Comparison of ENCODE assay signal across 8 cellular contexts in genomic region chr4:3368841-3369760, GRCh38.
DNase-seq lines count a peak whose midpoint lies in the region; ATAC-seq, FAIRE-seq and TF ChIP-seq lines count a peak whose summit lies in the region.

No MANE protein-coding gene starts in this region.

- H3K36me3 ChIP-seq in right atrium auricular region (no peaks in the 10 kb centered on the region), keratinocyte (ENCODE audit: control insufficient read depth in 2 of 2, extremely low read depth in 1 of 2, insufficient read depth in 2 of 2, low read length in 2 of 2) (no peaks in the 10 kb centered on the region), testis (ENCODE audit: low read depth, missing control alignments) (no peaks in the 10 kb centered on the region)

- 55 to 60% methylated on average over 13 to 20 of the region's 20 CpGs for WGBS in testis, 2 donors

- no peak for TF ChIP-seq POLR2A in testis (IDR thresholded peaks at IDR 0.05)

- no peaks in the 10 kb centered on the region for H3K79me2 ChIP-seq in keratinocyte (ENCODE audit: control insufficient read depth, insufficient read depth, low read length)

- H3K27ac ChIP-seq in right atrium auricular region = peak overlapping the region; percentile 44 to 46
- no peak overlapping the region for H3K27ac ChIP-seq in keratinocyte (ENCODE audit: control insufficient read depth, insufficient read depth, low read length)
- H3K27ac ChIP-seq in testis = no peak overlapping the region

- H3K9me3 ChIP-seq in right atrium auricular region = no peaks in the 10 kb centered on the region
- no peaks in the 10 kb centered on the region for H3K9me3 ChIP-seq in keratinocyte (ENCODE audit: control insufficient read depth, low read depth, low read length)
- H3K9me3 ChIP-seq in testis = no peaks in the 10 kb centered on the region

- H3K4me1 Mint-ChIP-seq in activated T-cell treated with anti-CD3 and anti-CD28 coated beads, Interleukin-2, amount 50 U/mL, for 72 hours (ENCODE audit: low read depth) = peaks cover 34% of the 10 kb centered on the region

- H3K4me3 ChIP-seq in right atrium auricular region (peak overlapping the region in 1 of 2 donors; percentile 44), keratinocyte (ENCODE audit: control insufficient read depth in 2 of 3, extremely low read depth in 1 of 3, insufficient read depth in 2 of 3, low read depth in 1 of 3, low read length in 3 of 3) (peak overlapping the region in 1 of 3 experiments; percentile 36), testis (no peak overlapping the region)

- dilution Hi-C loops in keratinocyte (cut with MboI; ENCODE audit: extremely low pct_ligation_motif_present, low sequenced_read_pairs) = no loop called here

- H3K27ac Mint-ChIP-seq in activated T-cell treated with anti-CD3 and anti-CD28 coated beads, Interleukin-2, amount 50 U/mL, for 72 hours = no peak overlapping the region

- DNase-seq in right atrium auricular region (ENCODE audit: low spot score) (peak; percentile 53), left ventricle myocardium superior (no peak), keratinocyte (ENCODE audit: low read depth, low spot score) (no peak), testis (no peak)
- DNase-seq in activated T-cell treated with anti-CD3 and anti-CD28 coated beads, Interleukin-2, amount 50 U/mL, for 72 hours = no peak

- H2AFZ ChIP-seq in keratinocyte (ENCODE audit: control insufficient read depth, low read length) = no peak overlapping the region

- ATAC-seq in left ventricle myocardium superior = no peak
- ATAC-seq in activated T-cell treated with anti-CD3 and anti-CD28 coated beads, Interleukin-2, amount 50 U/mL, for 72 hours (replicated peaks in 1 of 2) = peak in 1 of 2 donors; percentile 12
- no peak for ATAC-seq in GM19324 (IDR thresholded peaks at IDR 0.05; ENCODE audit: low FRiP score, unreplicated experiment)
- no peak for ATAC-seq in HG02571 (IDR thresholded peaks at IDR 0.05; ENCODE audit: unreplicated experiment)
- ATAC-seq in GM18861 (IDR thresholded peaks at IDR 0.05; ENCODE audit: unreplicated experiment) = no peak

- H3K9ac ChIP-seq in keratinocyte (ENCODE audit: control insufficient read depth, extremely low read depth, insufficient read depth, low read length) = no peak overlapping the region

- no peaks in the 10 kb centered on the region for H3K9me3 Mint-ChIP-seq in activated T-cell treated with anti-CD3 and anti-CD28 coated beads, Interleukin-2, amount 50 U/mL, for 72 hours

- H4K20me1 ChIP-seq in keratinocyte (ENCODE audit: control insufficient read depth, extremely low read depth, insufficient read depth, low read length) = no peaks in the 10 kb centered on the region

- H3K27me3 Mint-ChIP-seq in activated T-cell treated with anti-CD3 and anti-CD28 coated beads, Interleukin-2, amount 50 U/mL, for 72 hours (ENCODE audit: low read depth) = peaks cover 32% of the 10 kb centered on the region

- no peak for FAIRE-seq in keratinocyte (lab: Jason Lieb, UNC)

- intact Hi-C loops in left ventricle myocardium superior (cut with micrococcal nuclease) = no loop called here
- intact Hi-C loops in testis (cut with DNase I; ENCODE audit: low total_unique reads) = no loop called here

- H3K36me3 Mint-ChIP-seq in activated T-cell treated with anti-CD3 and anti-CD28 coated beads, Interleukin-2, amount 50 U/mL, for 72 hours (ENCODE audit: insufficient read depth in 2 of 2) = no peaks in the 10 kb centered on the region

- H3K4me3 Mint-ChIP-seq in activated T-cell treated with anti-CD3 and anti-CD28 coated beads, Interleukin-2, amount 50 U/mL, for 72 hours = peak overlapping the region; percentile 71 to 85

- no peaks in the 10 kb centered on the region for H3K9me1 ChIP-seq in keratinocyte (ENCODE audit: control insufficient read depth, extremely low read depth, insufficient read depth, low read length)

- H3K4me2 ChIP-seq in keratinocyte (ENCODE audit: control insufficient read depth, extremely low read depth, insufficient read depth, low read depth, low read length) = peak overlapping the region; percentile 59

- no peak for TF ChIP-seq CTCF in right atrium auricular region (IDR thresholded peaks at IDR 0.05)
- no peak for TF ChIP-seq CTCF in keratinocyte (optimal IDR thresholded peaks at IDR 0.05 in 1 of 3, IDR thresholded peaks at IDR 0.05 in 1 of 3, conservative IDR thresholded peaks at IDR 0.05 in 1 of 3; ENCODE audit: extremely low read depth in 1 of 3, insufficient read depth in 2 of 3, low read length in 3 of 3)
- TF ChIP-seq CTCF in testis (IDR thresholded peaks at IDR 0.05) = no peak

- H3K4me1 ChIP-seq in right atrium auricular region (peaks cover 0 to 38% of the 10 kb centered on the region in 2 donors), keratinocyte (ENCODE audit: control insufficient read depth, extremely low read depth, insufficient read depth, low read length) (peaks cover 16% of the 10 kb centered on the region), testis (peaks cover 7% of the 10 kb centered on the region)

- H3K27me3 ChIP-seq in right atrium auricular region (no peaks in the 10 kb centered on the region), keratinocyte (ENCODE audit: control insufficient read depth, extremely low read depth, insufficient read depth, low read length) (peaks cover 13% of the 10 kb centered on the region), testis (no peaks in the 10 kb centered on the region)

Comparison
In these comparisons a context has a peak if more than half of its experiments do, and no peak if none do; other contexts are left out.
1. H3K27ac ChIP-seq: peak in right atrium auricular region (2 of 2); none in keratinocyte (single experiment) and testis (0 of 2).